In the genomic region with DNA sequence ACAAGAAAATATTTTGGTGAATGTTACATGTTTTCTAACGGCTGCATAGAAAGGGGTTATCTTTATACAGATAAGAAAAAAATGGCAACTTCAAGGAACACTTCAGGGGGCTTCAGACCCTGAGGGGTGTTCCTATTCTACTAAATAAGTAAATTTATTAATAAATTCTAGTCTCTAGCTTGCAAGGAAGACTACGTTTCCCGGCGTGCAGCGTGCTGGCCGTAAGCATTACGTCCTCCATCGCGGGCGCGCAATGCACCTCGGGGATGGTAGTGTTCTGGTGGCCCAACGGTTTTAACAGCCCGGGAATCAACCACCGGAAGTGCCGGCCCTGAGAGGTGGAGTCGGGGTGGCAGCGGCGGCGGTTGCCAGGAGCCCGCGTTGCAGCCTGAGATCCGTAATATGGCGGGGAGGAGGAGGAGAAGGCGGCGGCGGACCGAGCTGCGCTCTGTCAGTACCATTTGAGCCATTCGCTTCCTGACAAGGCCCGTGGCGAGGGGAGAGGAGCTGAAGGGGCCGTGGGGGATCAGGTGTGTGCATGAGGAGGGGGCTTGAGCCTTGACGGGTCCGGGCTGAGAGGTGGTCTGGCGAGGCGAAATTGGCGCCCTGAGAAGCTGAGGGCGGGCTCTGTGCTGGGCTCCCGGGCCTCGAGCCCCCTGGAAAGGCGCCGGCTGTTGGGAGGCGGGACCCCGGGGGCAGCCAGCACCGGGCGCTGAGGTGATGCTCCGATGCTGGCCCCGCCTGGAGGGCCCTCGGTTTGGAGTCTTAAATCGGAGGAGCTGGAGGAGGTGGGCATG, we compare ENCODE assay signal across 8 cellular contexts. TPM values are rescaled to one million over a fixed set of nuclear protein-coding genes. Genes with fewer than 3 reads are reported as not detected.
DNase-seq lines count a peak whose midpoint lies in the region; ATAC-seq and TF ChIP-seq lines count a peak whose summit lies in the region.

A gene with protein sequence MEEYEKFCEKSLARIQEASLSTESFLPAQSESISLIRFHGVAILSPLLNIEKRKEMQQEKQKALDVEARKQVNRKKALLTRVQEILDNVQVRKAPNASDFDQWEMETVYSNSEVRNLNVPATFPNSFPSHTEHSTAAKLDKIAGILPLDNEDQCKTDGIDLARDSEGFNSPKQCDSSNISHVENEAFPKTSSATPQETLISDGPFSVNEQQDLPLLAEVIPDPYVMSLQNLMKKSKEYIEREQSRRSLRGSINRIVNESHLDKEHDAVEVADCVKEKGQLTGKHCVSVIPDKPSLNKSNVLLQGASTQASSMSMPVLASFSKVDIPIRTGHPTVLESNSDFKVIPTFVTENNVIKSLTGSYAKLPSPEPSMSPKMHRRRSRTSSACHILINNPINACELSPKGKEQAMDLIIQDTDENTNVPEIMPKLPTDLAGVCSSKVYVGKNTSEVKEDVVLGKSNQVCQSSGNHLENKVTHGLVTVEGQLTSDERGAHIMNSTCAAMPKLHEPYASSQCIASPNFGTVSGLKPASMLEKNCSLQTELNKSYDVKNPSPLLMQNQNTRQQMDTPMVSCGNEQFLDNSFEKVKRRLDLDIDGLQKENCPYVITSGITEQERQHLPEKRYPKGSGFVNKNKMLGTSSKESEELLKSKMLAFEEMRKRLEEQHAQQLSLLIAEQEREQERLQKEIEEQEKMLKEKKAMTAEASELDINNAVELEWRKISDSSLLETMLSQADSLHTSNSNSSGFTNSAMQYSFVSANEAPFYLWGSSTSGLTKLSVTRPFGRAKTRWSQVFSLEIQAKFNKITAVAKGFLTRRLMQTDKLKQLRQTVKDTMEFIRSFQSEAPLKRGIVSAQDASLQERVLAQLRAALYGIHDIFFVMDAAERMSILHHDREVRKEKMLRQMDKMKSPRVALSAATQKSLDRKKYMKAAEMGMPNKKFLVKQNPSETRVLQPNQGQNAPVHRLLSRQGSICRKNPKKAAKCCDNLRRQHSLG (plus strand): TSS at position 384 of the 797 bp plus-strand sequence. CDS start 3,940 bp downstream, outside the sequence.

- ATAC-seq in GM19324 (IDR thresholded peaks at IDR 0.05; ENCODE audit: low FRiP score, unreplicated experiment) = peak; percentile 71
- ATAC-seq in HG03460 (IDR thresholded peaks at IDR 0.05; ENCODE audit: unreplicated experiment) = peak; percentile 72

- H3K4me3 ChIP-seq in BE2C (ENCODE audit: low read depth, low read length) = peak within 1 kb of the TSS; percentile 97
- peak within 1 kb of the TSS; percentile 86 for H3K4me3 ChIP-seq in colonic mucosa

- intact Hi-C loops in colonic mucosa (cut with DNase I) = no loop called here

- TF ChIP-seq CTCF in BE2C (IDR thresholded peaks at IDR 0.05; ENCODE audit: low read depth, low read length) = no peak
- no peak for TF ChIP-seq CTCF in colonic mucosa (IDR thresholded peaks at IDR 0.05)

- H3K9me3 ChIP-seq in BE2C = no peaks in the 10 kb centered on the region
- H3K9me3 ChIP-seq in colonic mucosa = no peaks in the 10 kb centered on the region

- DNase-seq in BE2C = peak; percentile 98
- peak; percentile 91 to 98 for DNase-seq in NCI-H526 (lab: John Stamatoyannopoulos, UW)
- DNase-seq in activated CD4-positive, alpha-beta T cell treated with anti-CD3 and anti-CD28 coated beads for 48 hours = peak; percentile 97
- peak; percentile 98 for DNase-seq in colonic mucosa
- peak; percentile 96 for DNase-seq in kidney tubule cell (ENCODE audit: low spot score)
- peak; percentile 80 to 81 for DNase-seq in stimulated activated CD4-positive, alpha-beta T cell treated with anti-CD3 and anti-CD28 coated beads, Interleukin-1b, Interleukin-23, amount 100 ng/mL, for 1 hour (ENCODE audit: low read depth in 2 of 2)

- H3K27ac ChIP-seq in colonic mucosa = peak within 1 kb of the TSS; percentile 9

- H3K9ac ChIP-seq in colonic mucosa (ENCODE audit: low read depth in 2 of 2, low read length in 2 of 2) = peak within 1 kb of the TSS; percentile 65 to 89

- no peaks in the 10 kb centered on the region for H3K27me3 ChIP-seq in BE2C
- no peaks in the 10 kb centered on the region for H3K27me3 ChIP-seq in colonic mucosa

- peaks cover 10% of the 10 kb centered on the region for H3K36me3 ChIP-seq in BE2C
- peaks cover 6% of the 10 kb centered on the region for H3K36me3 ChIP-seq in colonic mucosa

- H3K4me1 ChIP-seq in BE2C = peaks cover 3% of the 10 kb centered on the region; the same call in 1 of the 2 replicates
- H3K4me1 ChIP-seq in colonic mucosa = no peaks in the 10 kb centered on the region

RNA-seq across cellular contexts. Expression of the gene that starts here (rescaled TPM):
- 47.2 TPM for polyA plus RNA-seq in BE2C (2012; ENCODE audit: insufficient read depth, insufficient read length, low read depth)
- total RNA-seq in colonic mucosa = 10 to 100 TPM in 1 of 2 donors, 1 to 10 TPM in 1; 8.2 to 11.1 TPM

Comparison
In these comparisons a context has a peak if more than half of its experiments do, and no peak if none do; other contexts are left out.
1. Peak in every context shown above with its lines: DNase-seq, ATAC-seq, H3K4me3 ChIP-seq and H3K27ac ChIP-seq.